Comparison of ENCODE assay signal across 11 cellular contexts in the genomic region with DNA sequence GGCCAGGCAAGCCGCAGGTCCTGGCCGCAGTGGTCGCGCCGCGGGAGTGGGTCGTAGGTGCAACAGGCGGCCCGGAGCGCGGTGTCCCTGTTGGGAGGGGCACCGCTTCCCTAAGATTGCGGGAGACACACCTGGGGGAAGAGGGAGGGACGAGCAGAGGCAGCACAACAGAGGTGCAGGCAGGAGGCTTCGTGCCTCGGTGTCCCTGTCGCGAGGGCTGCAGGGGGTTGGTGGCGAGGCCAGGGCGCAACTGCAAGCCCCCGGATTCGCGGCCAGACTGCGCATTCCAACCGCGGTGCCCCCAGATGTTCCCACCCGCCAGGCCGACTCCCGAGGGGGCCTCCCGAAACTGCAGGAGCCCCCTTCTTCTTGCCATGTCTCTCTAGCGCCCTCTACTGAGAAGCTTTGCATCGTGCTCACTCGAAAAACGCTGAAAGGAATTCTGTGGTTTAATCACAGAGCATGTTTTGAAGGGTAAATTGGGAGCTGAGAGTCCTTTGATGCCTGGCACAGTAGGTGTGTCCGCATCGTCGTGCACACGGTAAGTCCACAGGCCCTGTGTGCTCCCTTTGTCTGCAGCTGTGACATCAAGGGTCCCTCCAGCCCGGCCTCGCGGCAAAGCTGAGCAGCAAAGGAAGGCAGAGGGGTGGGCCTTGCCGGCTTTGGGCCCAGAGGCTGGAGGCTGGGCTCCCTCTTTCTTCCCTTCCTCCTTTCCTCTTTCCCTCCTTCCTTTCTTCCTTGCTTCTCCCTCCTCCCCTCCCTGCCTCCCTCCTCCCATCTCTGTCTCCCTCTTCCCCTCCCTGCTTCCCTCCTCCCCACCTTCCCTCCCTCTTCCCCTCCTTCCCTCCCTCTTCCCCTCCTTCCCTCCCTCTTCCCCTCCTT. TPM values are rescaled to one million over a fixed set of nuclear protein-coding genes. Genes with fewer than 3 reads are reported as not detected.
DNase-seq lines count a peak whose midpoint lies in the region; ATAC-seq and TF ChIP-seq lines count a peak whose summit lies in the region.
"Had no signal": no experiment of that assay in that cellular context is flagged by ENCODE, and none has a peak within 500 bp of the region (broad histone marks: within the 10 kb centered on the region; RNA-seq: fewer than 3 reads in every experiment).

No MANE protein-coding gene starts in this region.

- H3K4me2 ChIP-seq in OCI-LY1 (ENCODE audit: low read length) (no peak overlapping the region), smooth muscle cell (no peak overlapping the region)

- no peak overlapping the region for H3K4me3 Mint-ChIP-seq in effector memory CD8-positive, alpha-beta T cell
- H3K4me3 Mint-ChIP-seq: activated naive CD8-positive, alpha-beta T cell; CD8-positive, alpha-beta memory T cell had no signal

- no peaks in the 10 kb centered on the region for H3K9me2 ChIP-seq in OCI-LY1 (ENCODE audit: low read depth, low read length)

- H3K4me3 ChIP-seq in OCI-LY1 (ENCODE audit: low read depth, low read length, poor library complexity, severe bottlenecking) (no peak overlapping the region), fibroblast of the aortic adventitia (ENCODE audit: low read depth, low read length) (no peak overlapping the region), smooth muscle cell (no peak overlapping the region)
- H3K4me3 ChIP-seq: lung had no signal

- no peaks in the 10 kb centered on the region for H3K36me3 Mint-ChIP-seq in effector memory CD8-positive, alpha-beta T cell (ENCODE audit: insufficient read depth)
- H3K36me3 Mint-ChIP-seq: activated naive CD8-positive, alpha-beta T cell; CD8-positive, alpha-beta memory T cell had no signal

- H3K27ac ChIP-seq in OCI-LY1 (ENCODE audit: low read depth, low read length, poor library complexity, severe bottlenecking) = no peak overlapping the region
- no peak overlapping the region for H3K27ac ChIP-seq in smooth muscle cell (ENCODE audit: low read depth)

- H3K9ac ChIP-seq in OCI-LY1 (ENCODE audit: low read length) (no peak overlapping the region), smooth muscle cell (ENCODE audit: low read depth) (no peak overlapping the region)

- H3K9me3 ChIP-seq in OCI-LY1 (ENCODE audit: low read length) = no peaks in the 10 kb centered on the region
- H3K9me3 ChIP-seq in smooth muscle cell (replicated peaks; ENCODE audit: low read depth) = no peaks in the 10 kb centered on the region

- WGBS in smooth muscle cell (ENCODE audit: low lambda C conversion rate) = 85% methylated on average over 39 of the region's 42 CpGs

- no peaks in the 10 kb centered on the region for H3K27me3 Mint-ChIP-seq in effector memory CD8-positive, alpha-beta T cell
- H3K27me3 Mint-ChIP-seq: activated naive CD8-positive, alpha-beta T cell; CD8-positive, alpha-beta memory T cell had no signal

- H2AFZ ChIP-seq in OCI-LY1 (ENCODE audit: low read length) = no peak overlapping the region
- no peak overlapping the region for H2AFZ ChIP-seq in smooth muscle cell (ENCODE audit: low read depth)

- H3K79me2 ChIP-seq in OCI-LY1 (ENCODE audit: insufficient read depth, low read length) (no peaks in the 10 kb centered on the region), smooth muscle cell (ENCODE audit: low read depth) (no peaks in the 10 kb centered on the region)

- H3K36me3 ChIP-seq in OCI-LY1 (ENCODE audit: insufficient read depth, low read length) = no peaks in the 10 kb centered on the region
- no peaks in the 10 kb centered on the region for H3K36me3 ChIP-seq in smooth muscle cell (ENCODE audit: low read depth)

- no peak overlapping the region for H3K27ac Mint-ChIP-seq in effector memory CD8-positive, alpha-beta T cell
- H3K27ac Mint-ChIP-seq: activated naive CD8-positive, alpha-beta T cell; CD8-positive, alpha-beta memory T cell had no signal

- DNase-seq in NCI-H82 (lab: John Stamatoyannopoulos, UW) = peak; percentile 33
- DNase-seq in NCI-H82 treated with DMSO at 0.1 percent for 48 hours (lab: John Stamatoyannopoulos, UW; ENCODE audit: unreplicated experiment) = no peak
- DNase-seq in fibroblast of the aortic adventitia (ENCODE audit: low read depth) = peak; percentile 21
- no peak for DNase-seq in smooth muscle cell (lab: John Stamatoyannopoulos, UW; ENCODE audit: unreplicated experiment)
- DNase-seq in NCI-H1436 (lab: John Stamatoyannopoulos, UW) = no peak
- DNase-seq in effector memory CD8-positive, alpha-beta T cell = no peak
- DNase-seq in GM19238 (ENCODE audit: insufficient read length, low spot score) = no peak
- DNase-seq: CD8-positive, alpha-beta memory T cell had no signal

- H3K4me1 Mint-ChIP-seq in effector memory CD8-positive, alpha-beta T cell (ENCODE audit: low read depth in 2 of 2) = no peaks in the 10 kb centered on the region
- H3K4me1 Mint-ChIP-seq: CD8-positive, alpha-beta memory T cell had no signal

- H4K20me1 ChIP-seq in OCI-LY1 (ENCODE audit: insufficient read depth, low read length) (no peaks in the 10 kb centered on the region), smooth muscle cell (ENCODE audit: low read depth) (no peaks in the 10 kb centered on the region)

- no peaks in the 10 kb centered on the region for H3K27me3 ChIP-seq in OCI-LY1 (ENCODE audit: insufficient read depth, low read length)
- no peaks in the 10 kb centered on the region for H3K27me3 ChIP-seq in smooth muscle cell (ENCODE audit: low read depth)

- peaks cover 13 to 36% of the 10 kb centered on the region in 2 donors for H3K9me3 Mint-ChIP-seq in effector memory CD8-positive, alpha-beta T cell

- H3K4me1 ChIP-seq in OCI-LY1 (ENCODE audit: insufficient read depth, low read length, severe bottlenecking) (no peaks in the 10 kb centered on the region), smooth muscle cell (ENCODE audit: low read depth) (no peaks in the 10 kb centered on the region)

- H3F3A ChIP-seq in OCI-LY1 (ENCODE audit: insufficient read depth, low read length) = no peaks in the 10 kb centered on the region
- H3F3A ChIP-seq in smooth muscle cell (ENCODE audit: low read depth) = no peaks in the 10 kb centered on the region

- no peak for ATAC-seq in effector memory CD8-positive, alpha-beta T cell (replicated peaks)

- TF ChIP-seq CTCF in OCI-LY1 (IDR thresholded peaks at IDR 0.05; ENCODE audit: low read length) (peak; percentile 41; the same call in 1 of the 2 replicates), fibroblast of the aortic adventitia (IDR thresholded peaks at IDR 0.05; ENCODE audit: insufficient read depth, low read length) (peak; percentile 49), smooth muscle cell (IDR thresholded peaks at IDR 0.05; ENCODE audit: borderline replicate concordance, insufficient read depth, poor library complexity, severe bottlenecking) (peak; percentile 45)

RNA-seq across cellular contexts. Expression of gene MBL2, which starts 6.2 kb away (rescaled TPM):
- not detected in 2 replicates for total RNA-seq in fibroblast of the aortic adventitia (ENCODE audit: low replicate concordance)
- total RNA-seq in smooth muscle cell = 0.04 TPM in 1 of 2 replicates, not detected in the other
- not detected in 2 replicates for polyA plus RNA-seq in smooth muscle cell
- total RNA-seq: CD8-positive, alpha-beta memory T cell had no signal
- polyA plus RNA-seq: CD8-positive, alpha-beta memory T cell; lung had no signal

Comparison
In these comparisons a context has a peak if more than half of its experiments do, and no peak if none do; other contexts are left out.
1. DNase-seq: peak in NCI-H82 (single experiment) and fibroblast of the aortic adventitia (single experiment); none in NCI-H82 treated with DMSO at 0.1 percent for 48 hours (single experiment), smooth muscle cell (single experiment), NCI-H1436 (single experiment), effector memory CD8-positive, alpha-beta T cell (0 of 3) and GM19238 (single experiment).
2. Peak in every context shown above with its lines, with median percentiles within 50 percentile points of each other: CTCF ChIP-seq.